In the genomic region with DNA sequence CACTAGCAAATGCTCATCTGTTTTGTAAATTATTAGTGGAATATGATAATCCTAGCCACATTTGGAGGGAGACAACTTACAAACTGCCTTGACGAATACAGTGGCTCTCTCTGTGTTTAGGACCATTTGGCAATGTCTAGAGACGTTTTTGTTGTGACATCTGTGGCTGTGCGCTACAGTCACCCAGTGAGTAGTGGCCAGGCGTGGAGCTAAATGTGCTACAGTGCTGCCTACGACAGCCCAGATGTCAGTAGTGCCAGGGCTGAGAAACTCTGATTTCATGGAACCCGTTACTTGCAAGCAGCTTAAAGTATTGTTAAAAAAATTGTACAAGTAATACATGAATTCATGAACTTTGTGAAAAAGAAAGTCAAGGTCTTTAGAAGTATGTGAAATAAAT, we compare ENCODE assay signal across 6 cellular contexts. TPM values are rescaled to one million over a fixed set of nuclear protein-coding genes. Genes with fewer than 3 reads are reported as not detected.
"Had no signal": no experiment of that assay in that cellular context is flagged by ENCODE, and none has a peak within 500 bp of the region (broad histone marks: within the 10 kb centered on the region; RNA-seq: fewer than 3 reads in every experiment).

No MANE protein-coding gene starts in this region.

RNA-seq across cellular contexts. Expression of a gene that starts 13.8 kb away (rescaled TPM):
- total RNA-seq: activated CD4-positive, alpha-beta T cell treated with anti-CD3 and anti-CD28 coated beads, Interleukin-2, amount 10 ng/mL, durations not matched to agents 7 days and 5 days; activated naive CD4-positive, alpha-beta T cell treated with anti-CD3 and anti-CD28 coated beads, Interleukin-2, amount 50 U/mL, for 72 hours; activated naive CD8-positive, alpha-beta T cell treated with anti-CD3 and anti-CD28 coated beads, Interleukin-2, amount 10 ng/mL, durations not matched to agents 7 days and 5 days; activated T-cell treated with anti-CD3 and anti-CD28 coated beads, Interleukin-2, amount 50 U/mL, for 72 hours; bronchial epithelial cell; T-helper 2 cell treated with Interferon-gamma antibody and Interleukin-4, amounts not matched to agents 100 ng/mL and 5 ng/mL, for 36 hours had no signal
